In genomic region chr3:50525987-50526386, GRCh38 we compare ENCODE assay signal across 8 cellular contexts. TPM values are rescaled to one million over a fixed set of nuclear protein-coding genes. Genes with fewer than 3 reads are reported as not detected.
DNase-seq lines count a peak whose midpoint lies in the region; ATAC-seq, FAIRE-seq and TF ChIP-seq lines count a peak whose summit lies in the region.
"Had no signal": no experiment of that assay in that cellular context is flagged by ENCODE, and none has a peak within 500 bp of the region (broad histone marks: within the 10 kb centered on the region; RNA-seq: fewer than 3 reads in every experiment).

No MANE protein-coding gene starts in this region.

- SMC1A ChIA-PET in GM12878 (lab: Charles Lee; ENCODE audit: uncharacterized antibody, unreplicated experiment), result no interaction called here

- H3K4me2 ChIP-seq in GM12878 (ENCODE audit: control insufficient read depth, insufficient read depth), result no peak overlapping the region
- H3K4me2 ChIP-seq: PC-9 had no signal

- H3K9me3 Mint-ChIP-seq in T-cell (no peaks in the 10 kb centered on the region), mesothelial cell of epicardium (no peaks in the 10 kb centered on the region), chondrocyte (ENCODE audit: low read depth) (no peaks in the 10 kb centered on the region)

- H3K36me3 ChIP-seq in GM12878 (ENCODE audit: control insufficient read depth in 2 of 2, insufficient read depth in 2 of 2, low read length in 1 of 2), result no peaks in the 10 kb centered on the region

- H3K27ac ChIP-seq in GM12878 (ENCODE audit: control insufficient read depth, insufficient read depth), result no peak overlapping the region
- H3K27ac ChIP-seq: PC-9 had no signal

- no peak overlapping the region for H3K9ac ChIP-seq in GM12878 (ENCODE audit: control insufficient read depth, insufficient read depth, low read length)

- H3K4me1 ChIP-seq in GM12878 (ENCODE audit: control insufficient read depth, insufficient read depth, low read length), result no peaks in the 10 kb centered on the region

- BruUV-seq in GM12878 (replicated peaks; lab: Mats Ljungman, UMichigan), result no TSS peak

- DNase-seq in HK-2 (ENCODE audit: unreplicated experiment) (peak; percentile 73), T-cell (peak in 20 of 34 experiments; percentile 3 to 36 (median 22)), GM12878 (ENCODE audit: low read depth, low spot score) (no peak), mesothelial cell of epicardium (ENCODE audit: low spot score in 2 of 2, unreplicated experiment in 2 of 2) (peak; percentile 55 to 75), urothelium cell line (ENCODE audit: low spot score) (peak; percentile 81), chondrocyte (ENCODE audit: low spot score) (no peak), DMS53 (lab: John Stamatoyannopoulos, UW) (no peak)

- TF ChIP-seq CTCF in GM12878 (IDR thresholded peaks at IDR 0.05 in 2 of 3, conservative IDR thresholded peaks at IDR 0.05 in 1 of 3; ENCODE audit: control insufficient read depth in 2 of 3, extremely low read depth in 1 of 3, insufficient read depth in 1 of 3, low read depth in 3 of 3, low read length in 3 of 3) (no peak), mesothelial cell of epicardium (IDR thresholded peaks at IDR 0.05; ENCODE audit: unreplicated experiment) (no peak), chondrocyte (IDR thresholded peaks at IDR 0.05) (no peak)

- no peaks in the 10 kb centered on the region for H3K9me3 ChIP-seq in GM12878 (replicated peaks; ENCODE audit: control insufficient read depth, insufficient read depth, low read length)

- H3K4me1 Mint-ChIP-seq in T-cell (no peaks in the 10 kb centered on the region), mesothelial cell of epicardium (no peaks in the 10 kb centered on the region), chondrocyte (ENCODE audit: low read depth) (no peaks in the 10 kb centered on the region)

- no peaks in the 10 kb centered on the region for H4K20me1 ChIP-seq in GM12878 (ENCODE audit: control insufficient read depth, insufficient read depth)

- intact Hi-C loops in GM12878 (cut with micrococcal nuclease; ENCODE audit: unreplicated experiment), result no loop called here

- no peak for TF ChIP-seq EP300 in GM12878 (IDR thresholded peaks at IDR 0.05; ENCODE audit: borderline replicate concordance in 1 of 2, control insufficient read depth in 1 of 2, low read depth in 2 of 2, low read length in 2 of 2)

- no peak overlapping the region for H3K27ac Mint-ChIP-seq in T-cell
- no peak overlapping the region for H3K27ac Mint-ChIP-seq in mesothelial cell of epicardium
- no peak overlapping the region for H3K27ac Mint-ChIP-seq in chondrocyte (ENCODE audit: unreplicated experiment)

- H3K79me2 ChIP-seq in GM12878 (ENCODE audit: control insufficient read depth, insufficient read depth, low read length), result no peaks in the 10 kb centered on the region

- FAIRE-seq in GM12878 (lab: Jason Lieb, UNC), result no peak
- no peak for FAIRE-seq in urothelium cell line (lab: Jason Lieb, UNC)

- RAD21 ChIA-PET in GM12878 (lab: Charles Lee; ENCODE audit: unreplicated experiment), result no interaction called here

- H3K27me3 Mint-ChIP-seq in T-cell (peaks cover 4 to 13% of the 10 kb centered on the region in 2 donors), mesothelial cell of epicardium (ENCODE audit: low read depth) (peaks cover 59% of the 10 kb centered on the region), chondrocyte (ENCODE audit: low read depth) (peaks cover 31% of the 10 kb centered on the region)

- peaks cover 0 to 4% of the 10 kb centered on the region in 2 experiments; a peak in 3 of 4 replicates for H3K27me3 ChIP-seq in GM12878 (replicated peaks in 1 of 2; ENCODE audit: control insufficient read depth in 2 of 2, insufficient read depth in 2 of 2, low read length in 1 of 2)

- POLR2A ChIA-PET in T-cell (lab: Charles Lee) (no interaction called here), GM12878 (lab: Charles Lee) (no interaction called here)

- peak; percentile 24 to 63 (median 40) for ATAC-seq in T-cell (replicated peaks in 1 of 4)
- peak; percentile 87 for ATAC-seq in GM12878

- H3K4me3 Mint-ChIP-seq in T-cell, result no peak overlapping the region
- no peak overlapping the region for H3K4me3 Mint-ChIP-seq in mesothelial cell of epicardium
- H3K4me3 Mint-ChIP-seq in chondrocyte (ENCODE audit: unreplicated experiment), result no peak overlapping the region

- CTCF ChIA-PET in T-cell (lab: Charles Lee) (no interaction called here), GM12878 (lab: Yijun Ruan, JAX) (no interaction called here)

- in situ Hi-C loops in GM12878 (cut with MboI), result no loop called here

- no peaks in the 10 kb centered on the region for H3K36me3 Mint-ChIP-seq in T-cell
- H3K36me3 Mint-ChIP-seq in mesothelial cell of epicardium, result no peaks in the 10 kb centered on the region
- no peaks in the 10 kb centered on the region for H3K36me3 Mint-ChIP-seq in chondrocyte (ENCODE audit: low read depth)

- TF ChIP-seq POLR2A in GM12878 (IDR thresholded peaks at IDR 0.05; ENCODE audit: low read depth, low read length), result no peak

- no peak overlapping the region for H2AFZ ChIP-seq in GM12878 (ENCODE audit: control insufficient read depth, low read depth, low read length)
- H2AFZ ChIP-seq: PC-9 had no signal

- TF ChIP-seq RAD21 in GM12878 (IDR thresholded peaks at IDR 0.05; ENCODE audit: insufficient read depth, low read depth, low read length), result no peak

- 12% methylated on average over 6 of the region's 6 CpGs for WGBS in GM12878 (ENCODE audit: insufficient coverage, insufficient replicate concordance, low lambda C conversion rate, missing lambda C conversion rate)

- H3K4me3 ChIP-seq in GM12878, result no peak overlapping the region
- H3K4me3 ChIP-seq: PC-9 had no signal

RNA-seq across cellular contexts. Expression of gene CACNA2D2, which starts 22.6 kb away (rescaled TPM):
- 1 to 10 TPM; 2.6 to 8.9 (median 4.1) TPM for total RNA-seq in T-cell
- not detected in 2 replicates for total RNA-seq in GM12878 (2013; cell fraction: nucleolus; rRNA removed)
- total RNA-seq in GM12878 (2014; rRNA removed), result not detected in 2 replicates
- total RNA-seq in GM12878 (2014; rRNA removed; fragmentation: Illumina TruSeq; extraction: Trizol), result not detected in 2 replicates
- total RNA-seq in GM12878 (2021), result 0.03 and 0.11 TPM in 2 replicates
- polyA plus RNA-seq in GM12878 (2011; ENCODE audit: low read depth), result 0.09 TPM
- not detected in 2 replicates for polyA plus RNA-seq in GM12878 (2011; rRNA removed)
- polyA plus RNA-seq in GM12878 (2011; cell fraction: cytosol; rRNA removed), result not detected in 2 replicates
- not detected in 2 replicates for polyA plus RNA-seq in GM12878 (2011; cell fraction: nucleus; rRNA removed)
- polyA plus RNA-seq in GM12878 (2012), result 0.14 TPM in 2 replicates
- 0.07 TPM in 1 of 2 replicates, not detected in the other for polyA plus RNA-seq in GM12878 (2014; fragmentation: Illumina TruSeq; extraction: Trizol)
- not detected for polyA plus RNA-seq in GM12878 (2014; fragmentation: Nextera tagmentation; extraction: Ambion mirVana)
- not detected in 2 replicates for polyA plus RNA-seq in GM12878 (2014; rRNA removed)
- not detected for polyA plus RNA-seq in GM12878 (2016; fragmentation: Nextera tagmentation; extraction: Ambion mirVana)
- not detected in 2 replicates for polyA minus RNA-seq in GM12878 (2011; rRNA and poly(A)+ RNA removed)
- not detected in 2 replicates for polyA minus RNA-seq in GM12878 (2011; cell fraction: cytosol; rRNA and poly(A)+ RNA removed)
- polyA minus RNA-seq in GM12878 (2011; cell fraction: nucleus; rRNA and poly(A)+ RNA removed), result not detected in 2 replicates
- total RNA-seq in mesothelial cell of epicardium, result 9.9 to 10.8 TPM (median 9.9 TPM) in 3 replicates
- 0.34 to 0.46 TPM (median 0.40 TPM) in 3 replicates for total RNA-seq in chondrocyte
- total RNA-seq: PC-9 had no signal

RNA-seq across cellular contexts. Expression of gene C3orf18, which starts 41.6 kb away (rescaled TPM):
- total RNA-seq in T-cell, result 10 to 100 TPM; 15.3 to 24.7 (median 19.5) TPM
- 2.5 and 3.6 TPM in 2 replicates for total RNA-seq in GM12878 (2013; cell fraction: nucleolus; rRNA removed)
- 0.45 and 0.87 TPM in 2 replicates for total RNA-seq in GM12878 (2014; rRNA removed)
- 0.64 and 0.76 TPM in 2 replicates for total RNA-seq in GM12878 (2014; rRNA removed; fragmentation: Illumina TruSeq; extraction: Trizol)
- 0.61 and 1.3 TPM in 2 replicates for total RNA-seq in GM12878 (2021)
- polyA plus RNA-seq in GM12878 (2011; ENCODE audit: low read depth), result 1.3 TPM
- 2.3 and 3.2 TPM in 2 replicates for polyA plus RNA-seq in GM12878 (2011; rRNA removed)
- polyA plus RNA-seq in GM12878 (2011; cell fraction: cytosol; rRNA removed), result 3.9 and 4.8 TPM in 2 replicates
- polyA plus RNA-seq in GM12878 (2011; cell fraction: nucleus; rRNA removed), result 8.2 and 11.4 TPM in 2 replicates
- polyA plus RNA-seq in GM12878 (2012), result 1.6 and 1.9 TPM in 2 replicates
- 0.48 and 1.0 TPM in 2 replicates for polyA plus RNA-seq in GM12878 (2014; fragmentation: Illumina TruSeq; extraction: Trizol)
- polyA plus RNA-seq in GM12878 (2014; fragmentation: Nextera tagmentation; extraction: Ambion mirVana), result under 1 TPM; 0.06 to 0.22 TPM
- 0.77 and 1.7 TPM in 2 replicates for polyA plus RNA-seq in GM12878 (2014; rRNA removed)
- polyA plus RNA-seq in GM12878 (2016; fragmentation: Nextera tagmentation; extraction: Ambion mirVana), result under 1 TPM; 0.44 to 0.56 TPM
- polyA minus RNA-seq in GM12878 (2011; rRNA and poly(A)+ RNA removed), result 1.6 and 3.4 TPM in 2 replicates
- 0.52 TPM in 1 of 2 replicates, not detected in the other for polyA minus RNA-seq in GM12878 (2011; cell fraction: cytosol; rRNA and poly(A)+ RNA removed)
- 1.8 and 3.3 TPM in 2 replicates for polyA minus RNA-seq in GM12878 (2011; cell fraction: nucleus; rRNA and poly(A)+ RNA removed)
- total RNA-seq in mesothelial cell of epicardium, result 12.7 to 15.1 TPM (median 12.8 TPM) in 3 replicates
- 3.2 to 5.8 TPM (median 4.4 TPM) in 3 replicates for total RNA-seq in chondrocyte

RNA-seq across cellular contexts. Expression of gene HEMK1, which starts 43.3 kb away (rescaled TPM):
- total RNA-seq in T-cell (10 to 100 TPM; 35.5 to 66.6 (median 42.0) TPM), GM12878 (2014; rRNA removed) (10.4 and 11.3 TPM in 2 replicates), GM12878 (2014; rRNA removed; fragmentation: Illumina TruSeq; extraction: Trizol) (9.5 and 10.5 TPM in 2 replicates), GM12878 (2021) (14.4 and 16.4 TPM in 2 replicates), mesothelial cell of epicardium (32.1 to 34.1 TPM (median 32.8 TPM) in 3 replicates), chondrocyte (15.1 to 20.1 TPM (median 15.2 TPM) in 3 replicates)
- 52.1 and 58.3 TPM in 2 replicates for total RNA-seq in GM12878 (2013; cell fraction: nucleolus; rRNA removed)
- polyA plus RNA-seq in GM12878 (2011; ENCODE audit: low read depth), result 13.7 TPM
- polyA plus RNA-seq in GM12878 (2011; rRNA removed) (8.7 and 13.5 TPM in 2 replicates), GM12878 (2014; fragmentation: Illumina TruSeq; extraction: Trizol) (4.9 and 9.9 TPM in 2 replicates), GM12878 (2014; fragmentation: Nextera tagmentation; extraction: Ambion mirVana) (10 to 100 TPM in 1 of 2 experiments, 1 to 10 TPM in 1; 2.8 to 10.5 TPM), GM12878 (2014; rRNA removed) (15.1 and 15.8 TPM in 2 replicates), GM12878 (2016; fragmentation: Nextera tagmentation; extraction: Ambion mirVana) (10 to 100 TPM; 17.8 to 19.0 TPM)
- polyA plus RNA-seq in GM12878 (2011; cell fraction: cytosol; rRNA removed), result 16.2 and 20.1 TPM in 2 replicates
- polyA plus RNA-seq in GM12878 (2011; cell fraction: nucleus; rRNA removed), result 57.9 and 77.5 TPM in 2 replicates
- polyA plus RNA-seq in GM12878 (2012), result 14.4 and 14.5 TPM in 2 replicates
- 12.1 and 16.6 TPM in 2 replicates for polyA minus RNA-seq in GM12878 (2011; rRNA and poly(A)+ RNA removed)
- polyA minus RNA-seq in GM12878 (2011; cell fraction: cytosol; rRNA and poly(A)+ RNA removed), result 4.0 and 4.4 TPM in 2 replicates
- 18.7 and 25.0 TPM in 2 replicates for polyA minus RNA-seq in GM12878 (2011; cell fraction: nucleus; rRNA and poly(A)+ RNA removed)

Comparison
In these comparisons a context has a peak if more than half of its experiments do, and no peak if none do; other contexts are left out.
1. DNase-seq: peak in HK-2 (single experiment), T-cell (20 of 34), mesothelial cell of epicardium (2 of 2) and urothelium cell line (single experiment); none in GM12878 (single experiment), chondrocyte (single experiment) and DMS53 (single experiment).